ENCODE assay signal across 1 cellular context in the genomic region with DNA sequence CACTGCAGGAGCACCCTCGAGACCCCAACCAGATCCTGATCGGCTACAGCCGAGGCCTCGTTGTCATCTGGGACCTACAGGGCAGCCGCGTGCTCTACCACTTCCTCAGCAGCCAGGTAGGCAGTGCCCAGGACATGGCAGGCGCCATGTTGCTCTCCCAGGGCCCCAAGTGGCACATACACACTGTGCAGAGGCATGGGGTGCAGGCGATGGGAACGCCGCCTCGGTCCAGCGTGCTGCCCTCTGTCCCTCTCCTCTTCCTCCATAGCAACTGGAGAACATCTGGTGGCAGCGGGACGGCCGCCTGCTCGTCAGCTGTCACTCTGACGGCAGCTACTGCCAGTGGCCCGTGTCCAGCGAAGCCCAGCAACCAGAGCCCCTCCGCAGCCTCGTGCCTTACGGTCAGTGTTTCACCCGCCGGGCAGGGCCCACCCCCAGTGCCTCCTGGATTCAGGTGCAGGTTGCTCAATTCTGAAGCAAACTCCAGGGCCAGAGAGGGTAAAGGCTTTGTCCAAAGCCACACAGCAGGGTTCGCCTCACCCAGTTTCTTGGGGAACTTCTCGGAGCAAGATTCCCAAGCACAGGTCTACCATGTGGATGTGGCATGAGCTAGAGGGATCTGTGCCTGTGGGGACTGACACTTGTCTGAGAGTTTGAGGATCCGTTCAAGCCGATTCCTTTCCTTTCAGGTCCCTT.
TF ChIP-seq lines count a peak whose summit lies in the region.

No MANE protein-coding gene starts in this region.

TF ChIP-seq in IMR-90, 13 proteins besides CTCF, POLR2A, EP300 and RAD21 (continued from another document):
- no peak for TF ChIP-seq MAFK (IDR thresholded peaks at IDR 0.05; ENCODE audit: low read depth, low read length)
